Comparison of ENCODE assay signal across 25 cellular contexts in the genomic region with DNA sequence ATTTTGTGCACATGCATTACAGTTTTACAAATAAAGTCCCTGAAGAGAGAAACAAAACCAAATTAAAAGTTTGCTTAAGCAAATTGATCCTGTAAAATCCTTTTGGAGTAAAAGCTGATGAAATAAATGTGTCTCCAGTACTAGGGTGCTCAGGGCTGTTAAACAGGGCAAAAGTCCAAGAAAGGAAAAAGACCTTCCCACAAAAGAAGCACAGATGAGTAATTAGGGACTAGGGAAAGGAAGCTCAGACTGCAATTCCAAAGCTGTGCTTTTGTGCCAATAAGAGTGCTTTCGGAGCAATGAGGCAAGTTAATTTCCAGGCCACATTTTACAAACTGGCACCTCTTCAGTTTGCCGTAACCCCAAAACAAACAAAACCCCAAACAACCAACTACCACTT. TPM values are rescaled to one million over a fixed set of nuclear protein-coding genes. Genes with fewer than 3 reads are reported as not detected.
A peak's percentile ranks its signal among the peaks of the same experiment; 100 is the strongest.
DNase-seq lines count a peak whose midpoint lies in the region; ATAC-seq, FAIRE-seq and TF ChIP-seq lines count a peak whose summit lies in the region.
"Had no signal": no experiment of that assay in that cellular context is flagged by ENCODE, and none has a peak within 500 bp of the region (broad histone marks: within the 10 kb centered on the region; RNA-seq: fewer than 3 reads in every experiment).

No MANE protein-coding gene starts in this region.

- intact Hi-C loops in CD8-positive, alpha-beta T cell (cut with DNase I, micrococcal nuclease), result no loop called here
- intact Hi-C loops in activated T-helper 2 cell treated with anti-CD3 and anti-CD28 coated beads, Interferon-gamma antibody, Interleukin-2, Interleukin-4, amounts not matched to agents 10 μg/mL and 5 μg/mL and 100 μg/mL, durations not matched to agents 14 hours and 24 hours and 36 hours (cut with micrococcal nuclease), result loop anchor here (10.0 kb wide), 2 partner anchors 120 to 1710 kb away; no protein-coding TSS in a partner anchor

- no peak overlapping the region for H3K9ac ChIP-seq in HUES48 (ENCODE audit: low read depth, low read length)
- H3K9ac ChIP-seq in keratinocyte (ENCODE audit: control insufficient read depth, extremely low read depth, insufficient read depth, low read length), result no peak overlapping the region

- H3K4me1 Mint-ChIP-seq in naive thymus-derived CD8-positive, alpha-beta T cell, result peaks cover 0 to under 1% (median 0%) of the 10 kb centered on the region in 4 donors
- H3K4me1 Mint-ChIP-seq in CD8-positive, alpha-beta T cell (ENCODE audit: low read depth), result no peaks in the 10 kb centered on the region
- H3K4me1 Mint-ChIP-seq in activated T-helper 2 cell treated with anti-CD3 and anti-CD28 coated beads, Interferon-gamma antibody, Interleukin-2, Interleukin-4, amounts not matched to agents 10 μg/mL and 5 μg/mL and 100 μg/mL, durations not matched to agents 14 hours and 24 hours and 36 hours (ENCODE audit: low read depth), result peaks cover 6% of the 10 kb centered on the region
- H3K4me1 Mint-ChIP-seq: CD14-positive monocyte, natural killer cell had no signal

- CTCF ChIA-PET in CD8-positive, alpha-beta T cell (lab: Charles Lee), result interaction anchor here (1.6 to 1.7 kb wide), 3 partner anchors 41 to 229 kb away, joined by 5 to 8 read pairs (median 5); no protein-coding TSS in a partner anchor

- peak overlapping the region; percentile 9 for H3K4me2 ChIP-seq in keratinocyte (ENCODE audit: control insufficient read depth, extremely low read depth, insufficient read depth, low read depth, low read length)

- DNase-seq in AG10803 (ENCODE audit: low read depth) (peak; percentile 11), astrocyte of the cerebellum (ENCODE audit: low read depth) (peak; percentile 18), keratinocyte (ENCODE audit: low read depth, low spot score) (no peak), mucosa of gallbladder (ENCODE audit: low spot score) (no peak)
- no peak for DNase-seq in naive thymus-derived CD8-positive, alpha-beta T cell
- DNase-seq in CD8-positive, alpha-beta T cell, result no peak
- no peak for DNase-seq in activated T-helper 2 cell treated with anti-CD3 and anti-CD28 coated beads, Interferon-gamma antibody, Interleukin-2, Interleukin-4, amounts not matched to agents 10 μg/mL and 5 μg/mL and 100 μg/mL, durations not matched to agents 14 hours and 24 hours and 36 hours (ENCODE audit: low spot score)
- DNase-seq: activated CD4-positive, alpha-beta T cell treated with anti-CD3 and anti-CD28 coated beads, Interleukin-2, amount 10 ng/mL, durations not matched to agents 7 days and 5 days; activated CD8-positive, alpha-beta memory T cell treated with anti-CD3 and anti-CD28 coated beads, Interleukin-2, amount 50 U/mL, for 4 hours; activated effector memory CD4-positive, alpha-beta T cell treated with Interleukin-2 at 50 U/mL for 16 hours; DMS153; kidney; natural killer cell; NCI-H1092; NCI-H2081 treated with DMSO at 0.1 percent for 48 hours; NCI-H774; pancreas; stimulated activated CD4-positive, alpha-beta T cell treated with anti-CD3 and anti-CD28 coated beads, Interleukin-2, amount 100 ng/mL, for 24 hours; stimulated activated naive CD4-positive, alpha-beta T cell; thyroid gland had no signal

- H3K27ac ChIP-seq in HUES48 (ENCODE audit: low read depth, low read length) (peak overlapping the region; percentile 42), keratinocyte (ENCODE audit: control insufficient read depth, insufficient read depth, low read length) (no peak overlapping the region)
- H3K27ac ChIP-seq in CD8-positive, alpha-beta T cell (ENCODE audit: low read depth, low read length), result no peak overlapping the region
- H3K27ac ChIP-seq: pancreas, thyroid gland had no signal

- H3K27me3 ChIP-seq in HUES48 (ENCODE audit: control insufficient read depth, insufficient read depth, low read length), result no peaks in the 10 kb centered on the region
- H3K27me3 ChIP-seq in keratinocyte (ENCODE audit: control insufficient read depth, extremely low read depth, insufficient read depth, low read length), result no peaks in the 10 kb centered on the region
- no peaks in the 10 kb centered on the region for H3K27me3 ChIP-seq in CD8-positive, alpha-beta T cell (ENCODE audit: insufficient read depth, low read length)
- H3K27me3 ChIP-seq: thyroid gland had no signal

- peak; percentile 55 for FAIRE-seq in keratinocyte (lab: Jason Lieb, UNC)
- FAIRE-seq: kidney, pancreas had no signal

- no peaks in the 10 kb centered on the region for H3K79me2 ChIP-seq in keratinocyte (ENCODE audit: control insufficient read depth, insufficient read depth, low read length)

- TF ChIP-seq CTCF in AG10803 (conservative IDR thresholded peaks at IDR 0.05; ENCODE audit: low read length), result no peak
- TF ChIP-seq CTCF in astrocyte of the cerebellum (IDR thresholded peaks at IDR 0.05; ENCODE audit: low read depth, low read length, missing control alignments), result no peak
- no peak for TF ChIP-seq CTCF in keratinocyte (optimal IDR thresholded peaks at IDR 0.05 in 1 of 3, IDR thresholded peaks at IDR 0.05 in 1 of 3, conservative IDR thresholded peaks at IDR 0.05 in 1 of 3; ENCODE audit: extremely low read depth in 1 of 3, insufficient read depth in 2 of 3, low read length in 3 of 3)
- TF ChIP-seq CTCF in CD8-positive, alpha-beta T cell (IDR thresholded peaks at IDR 0.05), result no peak

- no peak overlapping the region for H3K27ac Mint-ChIP-seq in naive thymus-derived CD8-positive, alpha-beta T cell
- no peak overlapping the region for H3K27ac Mint-ChIP-seq in CD8-positive, alpha-beta T cell
- no peak overlapping the region for H3K27ac Mint-ChIP-seq in activated T-helper 2 cell treated with anti-CD3 and anti-CD28 coated beads, Interferon-gamma antibody, Interleukin-2, Interleukin-4, amounts not matched to agents 10 μg/mL and 5 μg/mL and 100 μg/mL, durations not matched to agents 14 hours and 24 hours and 36 hours
- H3K27ac Mint-ChIP-seq: activated CD4-positive, alpha-beta T cell treated with anti-CD3 and anti-CD28 coated beads, Interleukin-2, amount 10 ng/mL, durations not matched to agents 7 days and 5 days; CD14-positive monocyte; memory B cell; natural killer cell had no signal

- in situ Hi-C loops in astrocyte of the cerebellum (cut with HindIII; ENCODE audit: low sequenced_read_pairs), result loop anchor here (25.0 kb wide), 1 partner anchor 148 kb away; no protein-coding TSS in a partner anchor

- POLR2A ChIA-PET in naive thymus-derived CD8-positive, alpha-beta T cell (lab: Charles Lee), result no interaction called here
- POLR2A ChIA-PET in CD8-positive, alpha-beta T cell (lab: Charles Lee), result no interaction called here

- ATAC-seq in naive thymus-derived CD8-positive, alpha-beta T cell, result no peak
- ATAC-seq in CD8-positive, alpha-beta T cell, result no peak
- ATAC-seq: natural killer cell, pancreas had no signal

- H3K4me1 ChIP-seq in HUES48 (ENCODE audit: control insufficient read depth, insufficient read depth, low read length) (peaks cover 15% of the 10 kb centered on the region), keratinocyte (ENCODE audit: control insufficient read depth, extremely low read depth, insufficient read depth, low read length) (peaks cover 35% of the 10 kb centered on the region)
- H3K4me1 ChIP-seq in CD8-positive, alpha-beta T cell (ENCODE audit: insufficient read depth, low read length), result no peaks in the 10 kb centered on the region
- H3K4me1 ChIP-seq: HAP-1, pancreas had no signal

- no peak overlapping the region for H2AFZ ChIP-seq in keratinocyte (ENCODE audit: control insufficient read depth, low read length)

- no peaks in the 10 kb centered on the region for H3K36me3 Mint-ChIP-seq in naive thymus-derived CD8-positive, alpha-beta T cell
- no peaks in the 10 kb centered on the region for H3K36me3 Mint-ChIP-seq in CD8-positive, alpha-beta T cell
- H3K36me3 Mint-ChIP-seq in activated T-helper 2 cell treated with anti-CD3 and anti-CD28 coated beads, Interferon-gamma antibody, Interleukin-2, Interleukin-4, amounts not matched to agents 10 μg/mL and 5 μg/mL and 100 μg/mL, durations not matched to agents 14 hours and 24 hours and 36 hours (ENCODE audit: low read depth), result no peaks in the 10 kb centered on the region
- H3K36me3 Mint-ChIP-seq: CD14-positive monocyte, memory B cell, natural killer cell had no signal

- H3K9me3 ChIP-seq in HUES48 (ENCODE audit: control insufficient read depth, insufficient read depth, low read length) (no peaks in the 10 kb centered on the region), keratinocyte (ENCODE audit: control insufficient read depth, low read depth, low read length) (no peaks in the 10 kb centered on the region)
- no peaks in the 10 kb centered on the region for H3K9me3 ChIP-seq in CD8-positive, alpha-beta T cell (ENCODE audit: low read length)
- H3K9me3 ChIP-seq: HAP-1, pancreas, thyroid gland had no signal

- H3K9me3 Mint-ChIP-seq in naive thymus-derived CD8-positive, alpha-beta T cell, result no peaks in the 10 kb centered on the region
- no peaks in the 10 kb centered on the region for H3K9me3 Mint-ChIP-seq in CD8-positive, alpha-beta T cell
- no peaks in the 10 kb centered on the region for H3K9me3 Mint-ChIP-seq in activated T-helper 2 cell treated with anti-CD3 and anti-CD28 coated beads, Interferon-gamma antibody, Interleukin-2, Interleukin-4, amounts not matched to agents 10 μg/mL and 5 μg/mL and 100 μg/mL, durations not matched to agents 14 hours and 24 hours and 36 hours
- H3K9me3 Mint-ChIP-seq: activated CD4-positive, alpha-beta T cell treated with anti-CD3 and anti-CD28 coated beads, Interleukin-2, amount 10 ng/mL, durations not matched to agents 7 days and 5 days; CD14-positive monocyte; memory B cell; natural killer cell had no signal

- no peaks in the 10 kb centered on the region for H3K36me3 ChIP-seq in HUES48 (ENCODE audit: control insufficient read depth, insufficient read depth, low read length)
- H3K36me3 ChIP-seq in keratinocyte (ENCODE audit: control insufficient read depth in 2 of 2, extremely low read depth in 1 of 2, insufficient read depth in 2 of 2, low read length in 2 of 2), result no peaks in the 10 kb centered on the region
- no peaks in the 10 kb centered on the region for H3K36me3 ChIP-seq in CD8-positive, alpha-beta T cell (ENCODE audit: insufficient read depth, low read length)
- H3K36me3 ChIP-seq: HAP-1, pancreas, thyroid gland had no signal

- no peak overlapping the region for H3K4me3 Mint-ChIP-seq in naive thymus-derived CD8-positive, alpha-beta T cell
- no peak overlapping the region for H3K4me3 Mint-ChIP-seq in CD8-positive, alpha-beta T cell
- no peak overlapping the region for H3K4me3 Mint-ChIP-seq in activated T-helper 2 cell treated with anti-CD3 and anti-CD28 coated beads, Interferon-gamma antibody, Interleukin-2, Interleukin-4, amounts not matched to agents 10 μg/mL and 5 μg/mL and 100 μg/mL, durations not matched to agents 14 hours and 24 hours and 36 hours (ENCODE audit: low read depth)
- H3K4me3 Mint-ChIP-seq: activated CD4-positive, alpha-beta T cell treated with anti-CD3 and anti-CD28 coated beads, Interleukin-2, amount 10 ng/mL, durations not matched to agents 7 days and 5 days; memory B cell; natural killer cell had no signal

- no peaks in the 10 kb centered on the region for H3K9me1 ChIP-seq in keratinocyte (ENCODE audit: control insufficient read depth, extremely low read depth, insufficient read depth, low read length)

- H3K4me3 ChIP-seq in AG10803 (ENCODE audit: low read length), result no peak overlapping the region
- no peak overlapping the region for H3K4me3 ChIP-seq in HUES48 (ENCODE audit: low read depth, low read length)
- no peak overlapping the region for H3K4me3 ChIP-seq in astrocyte of the cerebellum (ENCODE audit: low read depth, low read length)
- H3K4me3 ChIP-seq in keratinocyte (ENCODE audit: control insufficient read depth in 2 of 3, extremely low read depth in 1 of 3, insufficient read depth in 2 of 3, low read depth in 1 of 3, low read length in 3 of 3), result no peak overlapping the region
- H3K4me3 ChIP-seq in CD8-positive, alpha-beta T cell (ENCODE audit: low read depth, low read length), result no peak overlapping the region
- H3K4me3 ChIP-seq: HAP-1, pancreas, thyroid gland had no signal

- H4K20me1 ChIP-seq in keratinocyte (ENCODE audit: control insufficient read depth, extremely low read depth, insufficient read depth, low read length), result no peaks in the 10 kb centered on the region

- peaks cover 13 to 43% (median 17%) of the 10 kb centered on the region in 5 donors for H3K27me3 Mint-ChIP-seq in naive thymus-derived CD8-positive, alpha-beta T cell
- peaks cover 37% of the 10 kb centered on the region for H3K27me3 Mint-ChIP-seq in CD8-positive, alpha-beta T cell (ENCODE audit: low read depth)
- H3K27me3 Mint-ChIP-seq in activated T-helper 2 cell treated with anti-CD3 and anti-CD28 coated beads, Interferon-gamma antibody, Interleukin-2, Interleukin-4, amounts not matched to agents 10 μg/mL and 5 μg/mL and 100 μg/mL, durations not matched to agents 14 hours and 24 hours and 36 hours (ENCODE audit: low read depth), result peaks cover 69% of the 10 kb centered on the region

- dilution Hi-C loops in keratinocyte (cut with MboI; ENCODE audit: extremely low pct_ligation_motif_present, low sequenced_read_pairs), result no loop called here

RNA-seq across cellular contexts. Expression of a gene that starts 10.4 kb away (rescaled TPM):
- 0.94 to 3.8 TPM (median 2.0 TPM) in 3 replicates for polyA plus RNA-seq in keratinocyte
- 0.17 TPM for polyA plus RNA-seq in keratinocyte (2011; ENCODE audit: low read depth)
- polyA plus RNA-seq in keratinocyte (2011; cell fraction: cytosol; rRNA removed), result 1.3 and 2.8 TPM in 2 replicates
- polyA plus RNA-seq in keratinocyte (2011; cell fraction: nucleus; rRNA removed), result 2.6 and 2.9 TPM in 2 replicates
- polyA plus RNA-seq in keratinocyte (2012; ENCODE audit: low replicate concordance), result 0.38 and 2.8 TPM in 2 replicates
- 2.5 to 3.5 TPM (median 2.6 TPM) in 3 replicates for polyA minus RNA-seq in keratinocyte
- 1.3 TPM for polyA minus RNA-seq in keratinocyte (2011; cell fraction: cytosol; rRNA and poly(A)+ RNA removed)
- polyA minus RNA-seq in keratinocyte (2011; cell fraction: nucleus; rRNA and poly(A)+ RNA removed), result 1.3 and 4.2 TPM in 2 replicates
- total RNA-seq in naive thymus-derived CD8-positive, alpha-beta T cell, result not detected
- not detected for polyA plus RNA-seq in naive thymus-derived CD8-positive, alpha-beta T cell
- not detected for total RNA-seq in CD8-positive, alpha-beta T cell
- 0.14 TPM for total RNA-seq in mucosa of gallbladder
- not detected in 2 replicates for total RNA-seq in activated T-helper 2 cell treated with anti-CD3 and anti-CD28 coated beads, Interferon-gamma antibody, Interleukin-2, Interleukin-4, amounts not matched to agents 10 μg/mL and 5 μg/mL and 100 μg/mL, durations not matched to agents 14 hours and 24 hours and 36 hours
- total RNA-seq: activated CD4-positive, alpha-beta T cell treated with anti-CD3 and anti-CD28 coated beads, Interleukin-2, amount 10 ng/mL, durations not matched to agents 7 days and 5 days; natural killer cell; T-helper 1 cell treated with Interleukin-12 subunit alpha and Interleukin-12 subunit beta and Interleukin-4 antibody, amounts not matched to agents 30 ng/mL and 1 ng/mL, for 36 hours had no signal
- polyA plus RNA-seq: CD14-positive monocyte had no signal

Comparison
In these comparisons a context has a peak if more than half of its experiments do, and no peak if none do; other contexts are left out.
1. DNase-seq: peak in AG10803 (single experiment) and astrocyte of the cerebellum (single experiment); none in keratinocyte (single experiment), naive thymus-derived CD8-positive, alpha-beta T cell (0 of 10), CD8-positive, alpha-beta T cell (0 of 7), mucosa of gallbladder (single experiment) and activated T-helper 2 cell treated with anti-CD3 and anti-CD28 coated beads, Interferon-gamma antibody, Interleukin-2, Interleukin-4, amounts not matched to agents 10 μg/mL and 5 μg/mL and 100 μg/mL, durations not matched to agents 14 hours and 24 hours and 36 hours (single experiment).